Comparison of ENCODE assay signal across 9 cellular contexts in the genomic region with DNA sequence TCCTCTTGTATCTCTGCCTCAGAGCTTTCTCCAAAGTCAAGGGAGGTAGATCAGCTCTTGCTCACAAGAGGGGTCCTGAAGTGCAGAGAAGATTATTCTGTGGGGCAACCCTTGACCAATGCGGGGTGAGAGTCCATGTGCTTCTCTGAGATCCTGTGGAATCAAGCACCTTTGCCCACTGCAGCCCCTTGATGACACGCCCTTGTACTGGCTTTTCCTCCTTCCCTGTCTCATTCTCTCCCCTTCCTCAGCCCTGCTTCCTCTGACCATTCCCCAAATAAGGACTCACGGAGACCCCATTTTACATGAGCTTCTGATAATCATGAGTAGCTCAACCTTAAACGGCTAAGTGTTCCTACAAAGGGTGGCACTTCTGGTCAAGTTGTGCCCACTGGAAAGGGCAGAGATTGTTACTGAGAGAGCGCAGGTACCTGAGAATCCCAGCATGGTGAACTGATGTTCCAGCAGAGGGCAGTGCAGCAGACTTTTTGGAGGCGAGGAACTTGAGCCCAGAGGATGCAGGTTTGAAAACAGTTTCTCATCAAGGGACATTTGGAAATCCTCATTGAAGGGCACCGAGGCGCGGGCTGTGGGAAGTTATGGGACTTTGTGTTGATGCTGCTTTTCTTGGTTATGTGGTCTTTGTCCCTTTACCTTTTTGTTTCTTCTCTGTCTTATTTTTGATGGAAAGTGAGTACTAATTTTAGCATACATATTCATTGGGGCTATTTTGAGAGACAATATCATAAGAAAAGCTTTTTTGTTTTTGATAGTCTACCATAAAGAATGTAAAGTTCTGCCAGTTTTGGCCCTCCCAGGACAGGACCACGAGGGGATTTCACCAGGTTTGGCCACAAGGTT.
DNase-seq lines count a peak whose midpoint lies in the region; ATAC-seq and TF ChIP-seq lines count a peak whose summit lies in the region.
"Had no signal": no experiment of that assay in that cellular context is flagged by ENCODE, and none has a peak within 500 bp of the region (broad histone marks: within the 10 kb centered on the region; RNA-seq: fewer than 3 reads in every experiment).

No MANE protein-coding gene starts in this region.

- intact Hi-C loops in PC-9 (cut with micrococcal nuclease; ENCODE audit: unreplicated experiment), result loop anchor here (2.0 to 5.0 kb wide), 3 partner anchors 175 to 388 kb away; no protein-coding TSS in a partner anchor

- H3K36me3 ChIP-seq in PC-9 (ENCODE audit: low read depth) (no peaks in the 10 kb centered on the region), iPS DF 6.9 (ENCODE audit: control insufficient read depth, insufficient read depth, low read length) (no peaks in the 10 kb centered on the region)

- BruUV-seq in PC-9 (replicated peaks; lab: Mats Ljungman, UMichigan), result no TSS peak

- CTCF ChIA-PET in PC-9 (lab: Charles Lee), result no interaction called here

- no peak overlapping the region for H3K4me2 ChIP-seq in PC-9

- no peaks in the 10 kb centered on the region for H3K79me2 ChIP-seq in PC-9 (ENCODE audit: low read depth)

- POLR2A ChIA-PET in PC-9 (lab: Charles Lee; ENCODE audit: unreplicated experiment), result no interaction called here

- no peaks in the 10 kb centered on the region for H3F3A ChIP-seq in PC-9 (ENCODE audit: insufficient read depth, low read depth)

- H3K9me2 ChIP-seq in PC-9 (ENCODE audit: insufficient read depth), result no peaks in the 10 kb centered on the region

- H3K27me3 ChIP-seq in PC-9 (ENCODE audit: insufficient read depth, low read depth) (no peaks in the 10 kb centered on the region), iPS DF 6.9 (ENCODE audit: control insufficient read depth, insufficient read depth, low read length) (no peaks in the 10 kb centered on the region)

- no peak overlapping the region for H3K4me3 ChIP-seq in PC-9
- no peak overlapping the region for H3K4me3 ChIP-seq in astrocyte of the cerebellum (ENCODE audit: low read depth, low read length)
- H3K4me3 ChIP-seq in iPS DF 6.9 (ENCODE audit: low read length), result no peak overlapping the region

- no peaks in the 10 kb centered on the region for H3K4me1 ChIP-seq in PC-9 (replicated peaks; ENCODE audit: insufficient read depth)
- H3K4me1 ChIP-seq in iPS DF 6.9 (ENCODE audit: control insufficient read depth, insufficient read depth, low read length), result no peaks in the 10 kb centered on the region

- H4K20me1 ChIP-seq in PC-9 (ENCODE audit: insufficient read depth), result no peaks in the 10 kb centered on the region

- H3K9me3 ChIP-seq in PC-9 (ENCODE audit: insufficient read depth, low read depth), result no peaks in the 10 kb centered on the region
- no peaks in the 10 kb centered on the region for H3K9me3 ChIP-seq in iPS DF 6.9 (ENCODE audit: control insufficient read depth, insufficient read depth, low read length)

- ATAC-seq in GM19035 (IDR thresholded peaks at IDR 0.05; ENCODE audit: unreplicated experiment) (peak; percentile 72), HG03432 (IDR thresholded peaks at IDR 0.05; ENCODE audit: unreplicated experiment) (peak; percentile 73), HG02840 (IDR thresholded peaks at IDR 0.05; ENCODE audit: low FRiP score, unreplicated experiment) (no peak)
- ATAC-seq: naive thymus-derived CD8-positive, alpha-beta T cell had no signal

- no peak overlapping the region for H2AFZ ChIP-seq in PC-9

- peak; percentile 60 for TF ChIP-seq CTCF in PC-9 (conservative IDR thresholded peaks at IDR 0.05)
- TF ChIP-seq CTCF in astrocyte of the cerebellum (IDR thresholded peaks at IDR 0.05; ENCODE audit: low read depth, low read length, missing control alignments), result peak; percentile 77

- in situ Hi-C loops in astrocyte of the cerebellum (cut with HindIII; ENCODE audit: low sequenced_read_pairs), result no loop called here

- DNase-seq in CD1c-positive myeloid dendritic cell (ENCODE audit: extremely low spot score) (peak; percentile 18), PC-9 (peak in 1 of 2 experiments; percentile 43), astrocyte of the cerebellum (ENCODE audit: low read depth) (peak; percentile 26), iPS DF 6.9 (ENCODE audit: low read depth, low spot score) (peak; percentile 52)
- peak; percentile 7 to 14 for DNase-seq in stimulated activated CD4-positive, alpha-beta T cell treated with anti-CD3 and anti-CD28 coated beads, Interleukin-15, amount 100 ng/mL, for 48 hours (ENCODE audit: low read depth in 2 of 2)

- H3K27ac ChIP-seq in PC-9, result no peak overlapping the region
- no peak overlapping the region for H3K27ac ChIP-seq in iPS DF 6.9 (ENCODE audit: low read length)

- no CpG with 5 or more reads among the region's 10 CpGs for WGBS in iPS DF 6.9 (ENCODE audit: insufficient coverage, insufficient read length)
